Comparison of ENCODE assay signal across 8 cellular contexts in the genomic region with DNA sequence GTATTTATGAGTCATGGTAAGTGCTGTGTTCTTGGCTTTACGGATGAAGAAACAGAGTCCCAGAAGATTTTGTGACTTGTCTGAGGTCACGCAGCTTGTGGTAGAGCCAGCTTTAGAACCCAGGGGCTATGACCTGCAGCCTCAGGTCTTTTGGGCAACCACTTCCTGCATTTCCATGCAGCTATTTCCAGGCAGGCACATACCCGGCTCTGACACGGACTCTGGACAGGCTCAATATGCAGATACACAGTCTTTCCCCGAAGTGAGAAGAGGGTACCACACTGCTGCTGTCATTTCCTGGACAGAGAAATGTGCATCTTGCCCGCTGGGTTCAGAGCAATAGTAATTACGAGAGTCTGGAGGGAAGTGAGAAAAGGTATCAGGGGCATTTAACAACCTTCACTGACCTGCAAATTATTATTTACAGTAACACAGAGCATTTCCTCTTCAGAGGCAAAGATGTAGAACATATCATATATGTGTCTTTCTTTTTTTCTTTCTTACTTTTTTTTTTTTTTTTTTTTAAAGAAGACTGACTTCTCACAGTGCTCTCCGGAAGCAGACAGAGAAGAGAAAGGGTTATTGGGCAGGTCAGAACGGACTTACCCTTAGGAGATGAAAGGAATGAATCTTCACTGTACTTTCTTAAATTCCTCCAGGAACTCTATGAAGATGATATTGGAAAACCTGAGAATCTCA.
DNase-seq lines count a peak whose midpoint lies in the region; ATAC-seq lines count a peak whose summit lies in the region.

No MANE protein-coding gene starts in this region.

- H3K4me1 Mint-ChIP-seq in T-cell (peaks cover 14 to 23% (median 23%) of the 10 kb centered on the region in 3 donors), immature natural killer cell (peaks cover 17 to 20% of the 10 kb centered on the region in 2 donors)

- H3K27me3 Mint-ChIP-seq in T-cell = peaks cover 0 to 4% of the 10 kb centered on the region in 2 donors
- peaks cover 2 to 11% (median 5%) of the 10 kb centered on the region in 3 donors for H3K27me3 Mint-ChIP-seq in immature natural killer cell (ENCODE audit: low read depth in 3 of 3)

- H3K4me3 Mint-ChIP-seq in T-cell (peak overlapping the region; percentile 57 to 76 (median 68)), immature natural killer cell (peak overlapping the region; percentile 63 to 87 (median 77))

- H3K9me3 Mint-ChIP-seq in T-cell (no peaks in the 10 kb centered on the region), immature natural killer cell (no peaks in the 10 kb centered on the region)

- peak overlapping the region in 1 of 2 donors; percentile 13 for H3K27ac Mint-ChIP-seq in T-cell
- peak overlapping the region in 2 of 6 donors; percentile 27 to 42 for H3K27ac Mint-ChIP-seq in immature natural killer cell

- POLR2A ChIA-PET in T-cell (lab: Charles Lee) = no interaction called here

- H3K36me3 Mint-ChIP-seq in T-cell = no peaks in the 10 kb centered on the region
- no peaks in the 10 kb centered on the region for H3K36me3 Mint-ChIP-seq in immature natural killer cell

- DNase-seq in activated T-cell treated with anti-CD3 and anti-CD28 coated beads for 24 hours (ENCODE audit: low read depth) (peak; percentile 40), T-cell (peak in 12 of 34 experiments; percentile 2 to 13 (median 4)), immature natural killer cell (peak; percentile 10 to 23 (median 14)), cerebellar nuclear complex (lab: John Stamatoyannopoulos, UW) (no peak), NCI-H510A (lab: John Stamatoyannopoulos, UW) (no peak), NCI-H524 (lab: John Stamatoyannopoulos, UW) (no peak)
- DNase-seq in activated T-cell treated with anti-CD3 and anti-CD28 coated beads, Interleukin-2, amount 50 U/mL, for 1 hour = no peak

- ATAC-seq in HG03060 (IDR thresholded peaks at IDR 0.05; ENCODE audit: low read depth, unreplicated experiment) = peak; percentile 87
- ATAC-seq in T-cell (replicated peaks in 1 of 4) = peak; percentile 45 to 66 (median 56)

- CTCF ChIA-PET in T-cell (lab: Charles Lee) = interaction anchor here in 1 of 2 donors (0.6 kb wide), 1 partner anchor 10 kb away, joined by 3 read pairs; no protein-coding TSS in a partner anchor

Comparison
In these comparisons a context has a peak if more than half of its experiments do, and no peak if none do; other contexts are left out.
1. DNase-seq: peak in activated T-cell treated with anti-CD3 and anti-CD28 coated beads for 24 hours (single experiment) and immature natural killer cell (3 of 3); none in activated T-cell treated with anti-CD3 and anti-CD28 coated beads, Interleukin-2, amount 50 U/mL, for 1 hour (single experiment), cerebellar nuclear complex (0 of 2), NCI-H510A (single experiment) and NCI-H524 (0 of 2).